1 cellular context compared by ENCODE assay signal in the genomic region with DNA sequence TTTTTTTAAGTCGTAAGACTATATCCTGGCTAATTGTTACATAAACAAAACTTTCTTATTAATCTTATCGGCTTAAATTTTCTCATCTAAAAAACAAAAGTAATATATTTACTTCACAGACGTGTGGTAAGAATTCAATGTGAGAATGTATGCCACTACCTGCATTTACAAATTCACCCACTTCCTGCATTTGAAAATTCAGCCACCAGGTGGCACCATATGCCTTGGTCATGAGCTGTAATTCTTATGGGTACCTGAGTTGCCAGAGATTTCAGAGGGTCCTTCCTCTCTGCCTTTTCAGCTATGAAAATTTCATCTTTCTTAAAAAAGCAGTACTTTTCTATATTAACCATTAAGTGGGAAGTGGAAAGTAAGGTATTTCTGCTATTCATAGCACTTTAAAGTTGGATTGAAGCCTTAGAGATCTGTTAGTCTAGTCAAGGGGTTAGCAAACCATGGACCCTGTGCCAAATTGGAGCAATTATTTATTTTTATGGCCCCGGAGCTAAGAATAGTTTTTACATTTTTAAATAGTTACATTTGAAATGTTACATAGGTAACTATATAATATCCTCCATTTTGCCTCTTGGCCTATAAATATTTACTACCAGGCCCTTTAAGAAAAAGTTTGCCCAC.
TF ChIP-seq lines count a peak whose summit lies in the region.

No MANE protein-coding gene starts in this region.

TF ChIP-seq in endothelial cell of umbilical vein, 7 proteins besides CTCF, POLR2A, EP300 and RAD21 (continued from another document):
- TF ChIP-seq, protein P1, sequence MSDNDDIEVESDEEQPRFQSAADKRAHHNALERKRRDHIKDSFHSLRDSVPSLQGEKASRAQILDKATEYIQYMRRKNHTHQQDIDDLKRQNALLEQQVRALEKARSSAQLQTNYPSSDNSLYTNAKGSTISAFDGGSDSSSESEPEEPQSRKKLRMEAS (IDR thresholded peaks at IDR 0.05; ENCODE audit: insufficient read depth, insufficient read length), result no peak
